In the genomic region with DNA sequence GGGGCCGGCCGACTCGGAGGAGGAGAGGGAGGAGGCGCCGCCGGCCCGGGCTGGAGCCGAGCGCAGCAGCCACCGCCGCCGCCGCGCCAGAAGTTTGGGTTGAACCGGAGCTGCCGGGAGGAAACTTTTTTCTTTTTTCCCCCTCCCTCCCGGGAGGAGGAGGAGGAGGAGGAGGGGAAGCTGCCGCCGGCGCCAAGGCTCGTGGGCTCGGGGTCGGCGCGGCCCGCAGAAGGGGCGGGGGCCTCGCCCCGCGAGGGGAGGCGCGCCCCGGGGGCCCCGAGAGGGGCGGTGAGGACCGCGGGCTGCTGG, we compare ENCODE assay signal across 8 cellular contexts. TPM values are rescaled to one million over a fixed set of nuclear protein-coding genes. Genes with fewer than 3 reads are reported as not detected.
DNase-seq lines count a peak whose midpoint lies in the region; ATAC-seq and TF ChIP-seq lines count a peak whose summit lies in the region.

No MANE protein-coding gene starts in this region.

- no peaks in the 10 kb centered on the region for H3K27me3 ChIP-seq in MG63
- no peaks in the 10 kb centered on the region for H3K27me3 ChIP-seq in endocrine pancreas (ENCODE audit: control insufficient read depth, insufficient read depth, low read length)
- H3K27me3 ChIP-seq in neural progenitor cell, result peaks cover 21% of the 10 kb centered on the region

- peaks cover 4% of the 10 kb centered on the region for H3K4me1 ChIP-seq in endocrine pancreas (ENCODE audit: control insufficient read depth, insufficient read depth, low read length)
- peaks cover 21% of the 10 kb centered on the region for H3K4me1 ChIP-seq in neural progenitor cell

- peak overlapping the region; percentile 68 for H3K27ac ChIP-seq in neural progenitor cell

- H3K9ac ChIP-seq in endocrine pancreas (ENCODE audit: control insufficient read depth, insufficient read depth, low read length) (peak overlapping the region; percentile 78), neural progenitor cell (no peak overlapping the region)

- TF ChIP-seq CTCF in AG09309 (IDR thresholded peaks at IDR 0.05; ENCODE audit: control insufficient read depth, insufficient read depth, low read depth, low read length, missing control alignments) (no peak), neural progenitor cell (IDR thresholded peaks at IDR 0.05) (no peak)

- in situ Hi-C loops in KBM-7 (cut with MboI; ENCODE audit: low pct_unique_long_range_greater_than_20kb, low sequenced_read_pairs), result loop anchor here (25.0 kb wide), 2 partner anchors 306 to 431 kb away; no protein-coding TSS in a partner anchor

- peaks cover 6% of the 10 kb centered on the region for H3K27me3 Mint-ChIP-seq in neural progenitor cell (ENCODE audit: insufficient read depth, low read depth)

- H3K27ac Mint-ChIP-seq in neural progenitor cell, result no peak overlapping the region

- H4K20me1 ChIP-seq in neural progenitor cell (ENCODE audit: low read depth), result peaks cover 29% of the 10 kb centered on the region

- H3K4me2 ChIP-seq in neural progenitor cell, result peak overlapping the region; percentile 87

- H3K36me3 ChIP-seq in MG63 (peaks cover 30% of the 10 kb centered on the region), endocrine pancreas (ENCODE audit: control insufficient read depth, insufficient read depth, low read length) (no peaks in the 10 kb centered on the region), neural progenitor cell (no peaks in the 10 kb centered on the region)

- H3K4me1 Mint-ChIP-seq in neural progenitor cell, result peaks cover 43% of the 10 kb centered on the region

- H3K4me3 ChIP-seq in AG09309 (ENCODE audit: control insufficient read depth, low read depth, low read length), result peak overlapping the region; percentile 96
- peak overlapping the region; percentile 58 for H3K4me3 ChIP-seq in MG63
- no peak overlapping the region for H3K4me3 ChIP-seq in endocrine pancreas (ENCODE audit: control insufficient read depth, insufficient read depth, low read length)
- H3K4me3 ChIP-seq in neural progenitor cell, result peak overlapping the region; percentile 75

- peak overlapping the region; percentile 82 for H3K4me3 Mint-ChIP-seq in neural progenitor cell

- H3K9me3 Mint-ChIP-seq in neural progenitor cell, result no peaks in the 10 kb centered on the region

- H3K79me2 ChIP-seq in neural progenitor cell (ENCODE audit: low read depth), result peaks cover 42% of the 10 kb centered on the region

- no peak for DNase-seq in AG09309 (ENCODE audit: low read depth)
- DNase-seq in MG63, result no peak
- DNase-seq in neural progenitor cell (ENCODE audit: low spot score), result no peak
- no peak for DNase-seq in NCI-H510A (lab: John Stamatoyannopoulos, UW)
- no peak for DNase-seq in KBM-7
- no peak for DNase-seq in HT-29 (ENCODE audit: low spot score)

- no peak for ATAC-seq in HG02610 (IDR thresholded peaks at IDR 0.05; ENCODE audit: unreplicated experiment)

- H3K36me3 Mint-ChIP-seq in neural progenitor cell, result no peaks in the 10 kb centered on the region

- peaks cover 24% of the 10 kb centered on the region for H3F3A ChIP-seq in neural progenitor cell (ENCODE audit: low read depth)

- no peak overlapping the region for H2AFZ ChIP-seq in neural progenitor cell (replicated peaks)

- H3K9me3 ChIP-seq in MG63, result no peaks in the 10 kb centered on the region
- no peaks in the 10 kb centered on the region for H3K9me3 ChIP-seq in endocrine pancreas (ENCODE audit: control insufficient read depth, low read length)
- H3K9me3 ChIP-seq in neural progenitor cell (ENCODE audit: low read depth), result no peaks in the 10 kb centered on the region

RNA-seq across cellular contexts. Expression of a gene that starts 0.3 kb away (rescaled TPM):
- 61.0 and 102 TPM in 2 replicates for total RNA-seq in MG63 (2014; rRNA removed; shearing (Covaris generic); ENCODE audit: low replicate concordance)
- total RNA-seq in neural progenitor cell (ENCODE audit: low replicate concordance), result 4.9 and 10.2 TPM in 2 replicates
- 14.6 and 21.7 TPM in 2 replicates for total RNA-seq in HT-29 (2014; rRNA removed; shearing (Covaris generic))
